ENCODE assay signal across 1 cellular context in genomic region chr6:70396163-70396562, GRCh38.
TF ChIP-seq lines count a peak whose summit lies in the region.

No MANE protein-coding gene starts in this region.

TF ChIP-seq in GM23338, 12 proteins besides CTCF, POLR2A, EP300 and RAD21:
- no peak for TF ChIP-seq EZH2phosphoT487 (IDR thresholded peaks at IDR 0.05; ENCODE audit: unreplicated experiment)
- TF ChIP-seq REST (IDR thresholded peaks at IDR 0.05; ENCODE audit: unreplicated experiment) = no peak
- TF ChIP-seq CREB1 (CRISPR knock-in tag; IDR thresholded peaks at IDR 0.05; ENCODE audit: low read depth) = no peak
- no peak for TF ChIP-seq STAT1 (IDR thresholded peaks at IDR 0.05; ENCODE audit: unreplicated experiment)
- no peak for TF ChIP-seq NANOG (IDR thresholded peaks at IDR 0.05; ENCODE audit: borderline replicate concordance)
- no peak for TF ChIP-seq ZNF462 (CRISPR knock-in tag; IDR thresholded peaks at IDR 0.05)
